Comparison of ENCODE assay signal across 7 cellular contexts in genomic region chr5:150438873-150439546, GRCh38. TPM values are rescaled to one million over a fixed set of nuclear protein-coding genes. Genes with fewer than 3 reads are reported as not detected.
A peak's percentile ranks its signal among the peaks of the same experiment; 100 is the strongest.
DNase-seq lines count a peak whose midpoint lies in the region; ATAC-seq and TF ChIP-seq lines count a peak whose summit lies in the region.

No MANE protein-coding gene starts in this region.

- H3K9ac ChIP-seq in Loucy (ENCODE audit: low read depth, low read length, poor library complexity, severe bottlenecking), result no peak overlapping the region

- no peak for ATAC-seq in GM21390 (IDR thresholded peaks at IDR 0.05; ENCODE audit: unreplicated experiment)

- peaks cover 3% of the 10 kb centered on the region for H3K4me1 ChIP-seq in Loucy (ENCODE audit: insufficient read depth, low read length, poor library complexity, severe bottlenecking)

- H3K36me3 ChIP-seq in Loucy (ENCODE audit: insufficient read depth, low read length), result peaks cover 9% of the 10 kb centered on the region; the same call in 1 of the 2 replicates

- H4K20me1 ChIP-seq in Loucy (ENCODE audit: insufficient read depth, low read length, poor library complexity, severe bottlenecking), result peaks cover 3% of the 10 kb centered on the region

- TF ChIP-seq CTCF in GM10248 (IDR thresholded peaks at IDR 0.05; ENCODE audit: control extremely low read depth, extremely low read depth, low read depth, missing control alignments) (peak; percentile 43), Loucy (conservative IDR thresholded peaks at IDR 0.05; ENCODE audit: low read length) (peak; percentile 76), choroid plexus epithelial cell (conservative IDR thresholded peaks at IDR 0.05; ENCODE audit: low read depth, low read length) (peak; percentile 54)

- CTCF ChIA-PET in GM10248 (lab: Yijun Ruan, JAX), result interaction anchor here (1.1 to 16.0 kb wide), 7 partner anchors 8 to 38 kb away, joined by 3 to 222 read pairs (median 24); partner anchors contain the start of genes CD74 and RPS14

- peaks cover 7% of the 10 kb centered on the region for H3K79me2 ChIP-seq in Loucy (ENCODE audit: insufficient read depth, low read length)

- H3K4me3 ChIP-seq in Loucy (ENCODE audit: low read length, poor library complexity, severe bottlenecking), result no peak overlapping the region
- H3K4me3 ChIP-seq in choroid plexus epithelial cell (ENCODE audit: low read depth, low read length), result no peak overlapping the region

- no peak overlapping the region for H2AFZ ChIP-seq in Loucy (ENCODE audit: low read length)

- no peak for DNase-seq in GM10248 (ENCODE audit: extremely low spot score)
- peak; percentile 22 for DNase-seq in choroid plexus epithelial cell (ENCODE audit: low read depth)
- peak; percentile 32 for DNase-seq in renal cortical epithelial cell (ENCODE audit: low read depth)
- no peak for DNase-seq in foreskin melanocyte
- no peak for DNase-seq in hypothalamus (lab: John Stamatoyannopoulos, UW)

- no peaks in the 10 kb centered on the region for H3F3A ChIP-seq in Loucy (ENCODE audit: low read depth)

- no peaks in the 10 kb centered on the region for H3K9me2 ChIP-seq in Loucy (replicated peaks; ENCODE audit: low read depth, low read length)

- H3K27me3 ChIP-seq in Loucy (ENCODE audit: insufficient read depth, low read length, poor library complexity, severe bottlenecking), result no peaks in the 10 kb centered on the region

- H3K4me2 ChIP-seq in Loucy (ENCODE audit: low read depth, low read length, poor library complexity, severe bottlenecking), result no peak overlapping the region

- POLR2A ChIA-PET in GM10248 (lab: Yijun Ruan, JAX), result interaction anchor here (1.3 kb wide), 1 partner anchor 23 kb away, joined by 3 read pairs; no protein-coding TSS in a partner anchor

- no peaks in the 10 kb centered on the region for H3K9me3 ChIP-seq in Loucy (ENCODE audit: insufficient read depth, low read depth, low read length)

RNA-seq across cellular contexts. Expression of gene RPS14, which starts 10.5 kb away (rescaled TPM):
- total RNA-seq in renal cortical epithelial cell, result 1,285 and 3,835 TPM in 2 replicates

RNA-seq across cellular contexts. Expression of gene CD74, which starts 26.3 kb away (rescaled TPM):
- 25.4 and 42.5 TPM in 2 replicates for total RNA-seq in renal cortical epithelial cell

Comparison
In these comparisons a context has a peak if more than half of its experiments do, and no peak if none do; other contexts are left out.
1. DNase-seq: peak in choroid plexus epithelial cell (single experiment) and renal cortical epithelial cell (single experiment); none in GM10248 (single experiment), foreskin melanocyte (single experiment) and hypothalamus (0 of 51).
2. Peak in every context shown above with its lines, with median percentiles within 50 percentile points of each other: CTCF ChIP-seq.